ENCODE assay signal across 26 cellular contexts in genomic region chr18:52582516-52582915, GRCh38.
A peak's percentile ranks its signal among the peaks of the same experiment; 100 is the strongest.
DNase-seq lines count a peak whose midpoint lies in the region; ATAC-seq, FAIRE-seq and TF ChIP-seq lines count a peak whose summit lies in the region.
"Had no signal": no experiment of that assay in that cellular context is flagged by ENCODE, and none has a peak within 500 bp of the region (broad histone marks: within the 10 kb centered on the region; RNA-seq: fewer than 3 reads in every experiment).

No MANE protein-coding gene starts in this region.

- no TSS peak for BruUV-seq in A673 (replicated peaks; lab: Mats Ljungman, UMichigan)

- TF ChIP-seq POLR2A in H1 (IDR thresholded peaks at IDR 0.05; ENCODE audit: control extremely low read depth in 1 of 2, low read depth in 2 of 2, low read length in 2 of 2): no peak

- TF ChIP-seq RAD21 in H1 (IDR thresholded peaks at IDR 0.05 in 1 of 2, conservative IDR thresholded peaks at IDR 0.05 in 1 of 2; ENCODE audit: low read depth in 2 of 2, low read length in 2 of 2): peak; percentile 21 to 39; a peak in 3 of 4 replicates

- H3K4me1 ChIP-seq in A673 (ENCODE audit: insufficient read depth, low read length, poor library complexity, severe bottlenecking) (peaks cover 24% of the 10 kb centered on the region), H9 (ENCODE audit: insufficient read depth, low read length) (no peaks in the 10 kb centered on the region), H1 (replicated peaks in 1 of 4; ENCODE audit: control insufficient read depth in 3 of 4, insufficient read depth in 4 of 4, low read length in 3 of 4) (no peaks in the 10 kb centered on the region), mesendoderm (ENCODE audit: control insufficient read depth, low read depth, low read length) (no peaks in the 10 kb centered on the region)
- H3K4me1 ChIP-seq: BLaER1 treated with 17β-estradiol and CSF1 and Interleukin-3, amounts not matched to agents 10 nM and 100 nM; SJCRH30 had no signal

- no peaks in the 10 kb centered on the region for H3K4me1 Mint-ChIP-seq in H9
- H3K4me1 Mint-ChIP-seq in activated T-helper 17 cell treated with anti-CD3 and anti-CD28 coated beads, Interleukin-2, amount 50 U/mL, for 72 hours: no peaks in the 10 kb centered on the region
- no peaks in the 10 kb centered on the region for H3K4me1 Mint-ChIP-seq in activated CD8-positive, alpha-beta memory T cell treated with anti-CD3 and anti-CD28 coated beads, Interleukin-2, amount 10 ng/mL, durations not matched to agents 7 days and 5 days

- H3K27ac ChIP-seq in A673 (ENCODE audit: low read depth, low read length, poor library complexity, severe bottlenecking) (no peak overlapping the region), H9 (ENCODE audit: insufficient read length, low read depth, low read length) (no peak overlapping the region), H1 (ENCODE audit: low read depth, low read length) (no peak overlapping the region), mesendoderm (ENCODE audit: low read depth, low read length) (no peak overlapping the region)
- H3K27ac ChIP-seq: BLaER1 treated with 17β-estradiol and CSF1 and Interleukin-3, amounts not matched to agents 10 nM and 100 nM; GM23248; PC-9; SJCRH30 had no signal

- no peak for ATAC-seq in activated T-helper 17 cell treated with anti-CD3 and anti-CD28 coated beads, Interleukin-2, amount 50 U/mL, for 72 hours (replicated peaks)
- ATAC-seq in activated CD8-positive, alpha-beta memory T cell treated with anti-CD3 and anti-CD28 coated beads, Interleukin-2, amount 10 ng/mL, durations not matched to agents 7 days and 5 days: no peak
- ATAC-seq: HCT116, HepG2, Right ventricle myocardium inferior, SK-N-SH treated with all-trans-retinoic acid at 6 μM for 48 hours had no signal

- no peak overlapping the region for H3K4ac ChIP-seq in H9 (ENCODE audit: low read depth, low read length)
- no peak overlapping the region for H3K4ac ChIP-seq in H1 (replicated peaks; ENCODE audit: insufficient read length, low read depth, low read length)
- H3K4ac ChIP-seq in mesendoderm (ENCODE audit: low read depth, low read length): no peak overlapping the region

- H2BK12ac ChIP-seq in H9 (ENCODE audit: insufficient read length, low read depth, low read length) (no peak overlapping the region), H1 (ENCODE audit: low read depth, low read length) (no peak overlapping the region)

- no peak overlapping the region for H3K4me2 ChIP-seq in H9 (ENCODE audit: insufficient read depth, insufficient read length, low read length)
- H3K4me2 ChIP-seq in H1 (ENCODE audit: insufficient read depth in 1 of 2, low read depth in 2 of 2, low read length in 2 of 2): no peak overlapping the region
- H3K4me2 ChIP-seq in mesendoderm (ENCODE audit: low read length): no peak overlapping the region
- H3K4me2 ChIP-seq: BLaER1 treated with 17β-estradiol and CSF1 and Interleukin-3, amounts not matched to agents 10 nM and 100 nM; PC-9 had no signal

- H3K79me1 ChIP-seq in H9 (ENCODE audit: insufficient read depth, low read depth, low read length, poor library complexity, severe bottlenecking) (no peaks in the 10 kb centered on the region), H1 (ENCODE audit: low read depth, low read length) (no peaks in the 10 kb centered on the region), mesendoderm (ENCODE audit: low read length) (no peaks in the 10 kb centered on the region)

- H3K23me2 ChIP-seq in H9 (ENCODE audit: insufficient read length, low read depth, low read length, poor library complexity, severe bottlenecking) (no peaks in the 10 kb centered on the region), H1 (ENCODE audit: low read depth, low read length) (no peaks in the 10 kb centered on the region)

- H3K23ac ChIP-seq in H9 (ENCODE audit: insufficient read length, low read depth, low read length) (no peak overlapping the region), H1 (ENCODE audit: insufficient read length) (no peak overlapping the region), mesendoderm (ENCODE audit: low read length) (no peak overlapping the region)

- no peaks in the 10 kb centered on the region; a peak in 1 of 5 replicates for H3K9me3 Mint-ChIP-seq in H9
- peaks cover 3% of the 10 kb centered on the region for H3K9me3 Mint-ChIP-seq in activated T-helper 17 cell treated with anti-CD3 and anti-CD28 coated beads, Interleukin-2, amount 50 U/mL, for 72 hours
- H3K9me3 Mint-ChIP-seq in activated CD8-positive, alpha-beta memory T cell treated with anti-CD3 and anti-CD28 coated beads, Interleukin-2, amount 10 ng/mL, durations not matched to agents 7 days and 5 days (ENCODE audit: low read depth): peaks cover 3% of the 10 kb centered on the region

- no peak overlapping the region for H2BK5ac ChIP-seq in H9 (ENCODE audit: insufficient read length, low read length)
- H2BK5ac ChIP-seq in H1 (ENCODE audit: low read depth, low read length): no peak overlapping the region
- H2BK5ac ChIP-seq in mesendoderm (ENCODE audit: low read length): no peak overlapping the region

- WGBS in H9 (ENCODE audit: extremely low coverage, insufficient read length, low lambda C conversion rate): no CpG with 5 or more reads among the region's 1 CpG
- 50% methylated on average over 1 of the region's 1 CpG; no CpG with 5 or more reads in 1 of the 2 experiments for WGBS in H1 (ENCODE audit: extremely low coverage in 1 of 2, insufficient coverage in 1 of 2, insufficient read length in 1 of 2, insufficient replicate concordance in 2 of 2, low coverage in 1 of 2, low lambda C conversion rate in 2 of 2, missing lambda C conversion rate in 1 of 2), 2 experiments
- WGBS in mesendoderm (ENCODE audit: extremely low coverage, insufficient coverage, low lambda C conversion rate): no CpG with 5 or more reads among the region's 1 CpG

- H3K79me2 ChIP-seq in H9 (ENCODE audit: insufficient read depth, low read length) (no peaks in the 10 kb centered on the region), H1 (ENCODE audit: control insufficient read depth in 1 of 2, insufficient read depth in 2 of 2, low read length in 2 of 2) (no peaks in the 10 kb centered on the region), mesendoderm (ENCODE audit: control insufficient read depth, insufficient read depth, low read length) (no peaks in the 10 kb centered on the region)

- H3T11ph ChIP-seq in H9 (ENCODE audit: low read length): no peak overlapping the region

- no peak for FAIRE-seq in H1 (lab: Jason Lieb, UNC)
- FAIRE-seq: A204.1, G401.6, HepG2 had no signal

- DNase-seq in A673 (ENCODE audit: low spot score): peak; percentile 65
- no peak for DNase-seq in H9
- DNase-seq in H1 (ENCODE audit: low read depth in 1 of 2, low spot score in 2 of 2): no peak
- peak; percentile 26 for DNase-seq in mesendoderm
- DNase-seq in SW480 (ENCODE audit: low spot score): no peak
- DNase-seq in activated CD8-positive, alpha-beta memory T cell treated with anti-CD3 and anti-CD28 coated beads, Interleukin-2, amount 10 ng/mL, durations not matched to agents 7 days and 5 days: no peak
- DNase-seq: AML-193; CD4-positive, alpha-beta T cell; GM23248; Karpas-422; NCI-H1092; NCI-H1417 treated with DMSO at 0.1 percent for 48 hours; NCI-H187 treated with DMSO at 0.1 percent for 48 hours; NCI-H2107; NCI-H446; NCI-H526; PC-9; SJCRH30 had no signal

- H3K9ac ChIP-seq in H9 (ENCODE audit: extremely low read depth, insufficient read length, low read length) (no peak overlapping the region), H1 (replicated peaks in 1 of 4; ENCODE audit: extremely low read depth in 1 of 4, low read depth in 3 of 4, low read length in 3 of 4) (no peak overlapping the region), mesendoderm (ENCODE audit: low read length) (no peak overlapping the region)
- H3K9ac ChIP-seq: BLaER1 treated with 17β-estradiol and CSF1 and Interleukin-3, amounts not matched to agents 10 nM and 100 nM; GM23248 had no signal

- H2BK120ac ChIP-seq in H9 (ENCODE audit: low read depth, low read length, poor library complexity, severe bottlenecking) (no peak overlapping the region), H1 (replicated peaks; ENCODE audit: low read depth, low read length) (no peak overlapping the region), mesendoderm (ENCODE audit: low read depth, low read length) (no peak overlapping the region)

- H3K56ac ChIP-seq in H9 (ENCODE audit: insufficient read length, low read depth, low read length) (no peak overlapping the region), H1 (replicated peaks; ENCODE audit: insufficient read length, low read depth, low read length) (no peak overlapping the region), mesendoderm (ENCODE audit: low read length) (no peak overlapping the region)

- no peak overlapping the region for H4K5ac ChIP-seq in H9 (ENCODE audit: insufficient read length, low read depth, low read length)
- no peak overlapping the region for H4K5ac ChIP-seq in H1 (ENCODE audit: insufficient read length, low read depth, low read length)
- no peak overlapping the region for H4K5ac ChIP-seq in mesendoderm (ENCODE audit: low read length)

- POLR2A ChIA-PET in A673 (lab: Charles Lee; ENCODE audit: low non-redundant PET) (no interaction called here), H1 (lab: Charles Lee; ENCODE audit: partially characterized antibody) (no interaction called here)

- H3K36me3 ChIP-seq in A673 (ENCODE audit: insufficient read depth, low read length, poor library complexity, severe bottlenecking): no peaks in the 10 kb centered on the region
- no peaks in the 10 kb centered on the region for H3K36me3 ChIP-seq in H1 (ENCODE audit: control insufficient read depth in 2 of 4, insufficient read depth in 4 of 4, low read length in 3 of 4)
- H3K36me3 ChIP-seq in mesendoderm (ENCODE audit: control insufficient read depth, insufficient read depth, low read length): no peaks in the 10 kb centered on the region
- H3K36me3 ChIP-seq: BLaER1 treated with 17β-estradiol and CSF1 and Interleukin-3, amounts not matched to agents 10 nM and 100 nM; SJCRH30 had no signal

- H4K8ac ChIP-seq in H9 (replicated peaks; ENCODE audit: insufficient read length, low read depth, low read length) (no peak overlapping the region), H1 (ENCODE audit: extremely low read depth, insufficient read depth, low read length) (no peak overlapping the region), mesendoderm (ENCODE audit: low read depth, low read length) (no peak overlapping the region)

- no peak overlapping the region for H2BK20ac ChIP-seq in H9 (ENCODE audit: low read depth, low read length, poor library complexity, severe bottlenecking)
- no peak overlapping the region for H2BK20ac ChIP-seq in H1 (ENCODE audit: low read length)

- H2AK5ac ChIP-seq in H9 (ENCODE audit: insufficient read length, low read length) (no peak overlapping the region), H1 (ENCODE audit: low read depth, low read length) (no peak overlapping the region), mesendoderm (ENCODE audit: low read length) (no peak overlapping the region)

- CTCF ChIA-PET in A673 (lab: Charles Lee) (interaction anchor here (0.7 to 1.0 kb wide), 2 partner anchors 12 to 88 kb away, joined by 3 to 6 read pairs; no protein-coding TSS in a partner anchor), H1 (lab: Charles Lee; ENCODE audit: partially characterized antibody) (interaction anchor here (0.6 to 1.9 kb wide), 6 partner anchors 12 to 1958 kb away, joined by 3 to 7 read pairs (median 3); no protein-coding TSS in a partner anchor)
- CTCF ChIA-PET in activated CD8-positive, alpha-beta memory T cell treated with anti-CD3 and anti-CD28 coated beads, Interleukin-2, amount 10 ng/mL, durations not matched to agents 7 days and 5 days (lab: Charles Lee): no interaction called here

- no peak overlapping the region for H2BK15ac ChIP-seq in H9 (ENCODE audit: low read depth, low read length)
- H2BK15ac ChIP-seq in H1 (ENCODE audit: low read length): no peak overlapping the region
- H2BK15ac ChIP-seq in mesendoderm (replicated peaks; ENCODE audit: low read depth): no peak overlapping the region

- TF ChIP-seq CTCF in A673 (conservative IDR thresholded peaks at IDR 0.05; ENCODE audit: low read depth, low read length) (peak; percentile 53), H9 (conservative IDR thresholded peaks at IDR 0.05) (peak; percentile 47), H1 (IDR thresholded peaks at IDR 0.05; ENCODE audit: control extremely low read depth in 1 of 3, insufficient read depth in 1 of 3, low read depth in 1 of 3, low read length in 3 of 3) (peak in 1 of 3 experiments; percentile 24; a peak in 1 of 4 replicates)

- H3K27me3 ChIP-seq in A673 (replicated peaks; ENCODE audit: insufficient read depth, low read depth, low read length, poor library complexity): no peaks in the 10 kb centered on the region
- H3K27me3 ChIP-seq in H9 (ENCODE audit: insufficient read depth, low read length): no peaks in the 10 kb centered on the region
- H3K27me3 ChIP-seq in H1 (replicated peaks in 1 of 4; ENCODE audit: control insufficient read depth in 3 of 4, extremely low read depth in 1 of 4, insufficient read depth in 3 of 4, low read length in 3 of 4): no peaks in the 10 kb centered on the region
- no peaks in the 10 kb centered on the region for H3K27me3 ChIP-seq in mesendoderm (ENCODE audit: insufficient read depth, low read length, poor library complexity)
- H3K27me3 ChIP-seq: BLaER1 treated with 17β-estradiol and CSF1 and Interleukin-3, amounts not matched to agents 10 nM and 100 nM; SJCRH30 had no signal

- no peaks in the 10 kb centered on the region for H3K9me3 ChIP-seq in A673 (ENCODE audit: low read depth, low read length, poor library complexity, severe bottlenecking)
- no peaks in the 10 kb centered on the region for H3K9me3 ChIP-seq in H9 (ENCODE audit: control insufficient read depth, low read depth, low read length)
- no peaks in the 10 kb centered on the region for H3K9me3 ChIP-seq in H1 (ENCODE audit: insufficient read depth in 2 of 2, low read depth in 1 of 2, low read length in 1 of 2)
- H3K9me3 ChIP-seq: BLaER1 treated with 17β-estradiol and CSF1 and Interleukin-3, amounts not matched to agents 10 nM and 100 nM; SJCRH30 had no signal

- peaks cover 0 to 2% (median 0%) of the 10 kb centered on the region in 3 experiments; a peak in 1 of 7 replicates for H3K36me3 Mint-ChIP-seq in H9 (ENCODE audit: insufficient read depth in 1 of 3, low read depth in 3 of 3)
- no peaks in the 10 kb centered on the region for H3K36me3 Mint-ChIP-seq in activated T-helper 17 cell treated with anti-CD3 and anti-CD28 coated beads, Interleukin-2, amount 50 U/mL, for 72 hours (ENCODE audit: low read depth)
- no peaks in the 10 kb centered on the region for H3K36me3 Mint-ChIP-seq in activated CD8-positive, alpha-beta memory T cell treated with anti-CD3 and anti-CD28 coated beads, Interleukin-2, amount 10 ng/mL, durations not matched to agents 7 days and 5 days

- H4K91ac ChIP-seq in H9 (ENCODE audit: insufficient read length, low read depth, low read length) (no peak overlapping the region), H1 (replicated peaks; ENCODE audit: insufficient read length, low read length) (no peak overlapping the region)

- no peaks in the 10 kb centered on the region; the same call in 1 of the 2 replicates for H3K27me3 Mint-ChIP-seq in H9 (ENCODE audit: low read depth)
- no peaks in the 10 kb centered on the region for H3K27me3 Mint-ChIP-seq in activated T-helper 17 cell treated with anti-CD3 and anti-CD28 coated beads, Interleukin-2, amount 50 U/mL, for 72 hours
- no peaks in the 10 kb centered on the region for H3K27me3 Mint-ChIP-seq in activated CD8-positive, alpha-beta memory T cell treated with anti-CD3 and anti-CD28 coated beads, Interleukin-2, amount 10 ng/mL, durations not matched to agents 7 days and 5 days
- H3K27me3 Mint-ChIP-seq: CD4-positive, alpha-beta T cell had no signal

- H3K14ac ChIP-seq in H9 (ENCODE audit: insufficient read depth, low read length) (no peak overlapping the region), H1 (ENCODE audit: insufficient read length) (no peak overlapping the region)

- H4K20me1 ChIP-seq in H9 (ENCODE audit: control insufficient read depth, insufficient read depth, insufficient read length) (no peaks in the 10 kb centered on the region), H1 (replicated peaks in 1 of 2; ENCODE audit: control insufficient read depth in 1 of 2, insufficient read depth in 2 of 2, low read length in 2 of 2) (no peaks in the 10 kb centered on the region)
- H4K20me1 ChIP-seq: BLaER1 treated with 17β-estradiol and CSF1 and Interleukin-3, amounts not matched to agents 10 nM and 100 nM had no signal

- intact Hi-C loops in A673 (cut with micrococcal nuclease; ENCODE audit: unreplicated experiment): no loop called here

- no peak overlapping the region for H3K4me3 ChIP-seq in A673 (ENCODE audit: low read depth, low read length, poor library complexity, severe bottlenecking)
- no peak overlapping the region for H3K4me3 ChIP-seq in H1 (ENCODE audit: extremely low read depth in 1 of 4, insufficient read depth in 2 of 4, low read depth in 3 of 4, low read length in 4 of 4)
- no peak overlapping the region for H3K4me3 ChIP-seq in mesendoderm (ENCODE audit: low read length)
- H3K4me3 ChIP-seq: BLaER1 treated with 17β-estradiol and CSF1 and Interleukin-3, amounts not matched to agents 10 nM and 100 nM; GM23248; PC-9; SJCRH30 had no signal

- TF ChIP-seq EP300 in H1 (IDR thresholded peaks at IDR 0.05; ENCODE audit: borderline replicate concordance in 1 of 2, low read depth in 2 of 2, low read length in 2 of 2): no peak

- H3K4me3 Mint-ChIP-seq in H9: no peak overlapping the region
- H3K4me3 Mint-ChIP-seq in activated T-helper 17 cell treated with anti-CD3 and anti-CD28 coated beads, Interleukin-2, amount 50 U/mL, for 72 hours: no peak overlapping the region
- no peak overlapping the region for H3K4me3 Mint-ChIP-seq in activated CD8-positive, alpha-beta memory T cell treated with anti-CD3 and anti-CD28 coated beads, Interleukin-2, amount 10 ng/mL, durations not matched to agents 7 days and 5 days
- H3K4me3 Mint-ChIP-seq: CD4-positive, alpha-beta T cell had no signal

- H2AFZ ChIP-seq in H9 (ENCODE audit: low read length): no peak overlapping the region
- no peak overlapping the region for H2AFZ ChIP-seq in H1 (ENCODE audit: low read length)
- H2AFZ ChIP-seq: GM23248, PC-9 had no signal

- H3K27ac Mint-ChIP-seq in H9: no peak overlapping the region
- H3K27ac Mint-ChIP-seq in activated T-helper 17 cell treated with anti-CD3 and anti-CD28 coated beads, Interleukin-2, amount 50 U/mL, for 72 hours: no peak overlapping the region
- no peak overlapping the region for H3K27ac Mint-ChIP-seq in activated CD8-positive, alpha-beta memory T cell treated with anti-CD3 and anti-CD28 coated beads, Interleukin-2, amount 10 ng/mL, durations not matched to agents 7 days and 5 days
- H3K27ac Mint-ChIP-seq: CD4-positive, alpha-beta T cell had no signal

- H3K18ac ChIP-seq in H9 (ENCODE audit: insufficient read length, low read depth, low read length): no peak overlapping the region
- no peak overlapping the region for H3K18ac ChIP-seq in H1 (ENCODE audit: extremely low read depth, low read length)
- no peak overlapping the region for H3K18ac ChIP-seq in mesendoderm (ENCODE audit: low read length)

Comparison
In these comparisons a context has a peak if more than half of its experiments do, and no peak if none do; other contexts are left out.
1. DNase-seq: peak in A673 (single experiment) and mesendoderm (single experiment); none in H9 (single experiment), H1 (0 of 2), SW480 (single experiment) and activated CD8-positive, alpha-beta memory T cell treated with anti-CD3 and anti-CD28 coated beads, Interleukin-2, amount 10 ng/mL, durations not matched to agents 7 days and 5 days (single experiment).